23 cellular contexts compared by ENCODE assay signal in the genomic region with DNA sequence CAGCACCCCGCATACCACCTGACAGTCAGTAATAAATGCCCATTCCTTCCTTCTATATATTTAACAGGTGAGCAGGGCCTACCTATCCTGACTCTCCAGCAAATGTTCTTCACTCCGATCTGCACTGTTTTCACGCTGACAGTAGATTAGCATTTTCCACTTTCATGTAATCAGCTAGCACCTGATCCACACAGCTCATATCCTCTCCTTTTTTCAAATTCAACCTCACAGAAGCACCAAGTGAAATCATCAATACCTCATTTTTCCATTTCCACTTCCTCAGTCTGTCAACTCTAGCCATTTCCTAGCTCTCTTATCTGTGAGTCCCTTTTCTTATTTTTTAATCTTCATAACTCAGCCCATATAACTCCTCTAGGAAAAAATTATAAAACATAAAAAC.
"Had no signal": no experiment of that assay in that cellular context is flagged by ENCODE, and none has a peak within 500 bp of the region (broad histone marks: within the 10 kb centered on the region; RNA-seq: fewer than 3 reads in every experiment).

No MANE protein-coding gene starts in this region.

- H3K27me3 Mint-ChIP-seq: activated B cell treated with CpG ODN at 0.5 μM for 24 hours; activated naive CD8-positive, alpha-beta T cell treated with anti-CD3 and anti-CD28 coated beads, Interleukin-2, amount 10 ng/mL, durations not matched to agents 7 days and 5 days; naive thymus-derived CD8-positive, alpha-beta T cell; T-cell had no signal

- ATAC-seq: gastrocnemius medialis; left lung; naive thymus-derived CD8-positive, alpha-beta T cell; T-cell had no signal

- DNase-seq: activated B cell treated with CpG ODN at 0.5 μM for 24 hours; activated CD4-positive, alpha-beta T cell treated with anti-CD3 and anti-CD28 coated beads, Interleukin-2, amount 50 U/mL, for 1 hour; activated CD8-positive, alpha-beta memory T cell treated with anti-CD3 and anti-CD28 coated beads for 24 hours; activated CD8-positive, alpha-beta memory T cell treated with anti-CD3 and anti-CD28 coated beads, Interleukin-2, amount 50 U/mL, for 4 hours; activated naive CD8-positive, alpha-beta T cell treated with anti-CD3 and anti-CD28 coated beads, Interleukin-2, amount 10 ng/mL, durations not matched to agents 7 days and 5 days; amygdala; colonic mucosa; esophagus squamous epithelium; gastrocnemius medialis; hippocampal formation; kidney glomerular epithelial cell; left lung; naive thymus-derived CD8-positive, alpha-beta T cell; ovary; stimulated activated CD4-positive, alpha-beta T cell treated with anti-CD3 and anti-CD28 coated beads, Interleukin-2, amount 100 ng/mL, for 48 hours; stimulated activated CD8-positive, alpha-beta memory T cell treated with anti-CD3 and anti-CD28 coated beads, Interleukin-4, amount 100 ng/mL, for 48 hours; stimulated activated naive CD4-positive, alpha-beta T cell; T-cell had no signal

- H3K27ac Mint-ChIP-seq: activated B cell treated with CpG ODN at 0.5 μM for 24 hours; activated naive CD8-positive, alpha-beta T cell treated with anti-CD3 and anti-CD28 coated beads, Interleukin-2, amount 10 ng/mL, durations not matched to agents 7 days and 5 days; mesothelial cell of epicardium; naive thymus-derived CD8-positive, alpha-beta T cell; T-cell; T-helper 2 cell treated with Interferon-gamma antibody and Interleukin-4, amounts not matched to agents 5 μg/mL and 100 μg/mL, for 36 hours had no signal

- H3K4me1 Mint-ChIP-seq: activated B cell treated with CpG ODN at 0.5 μM for 24 hours; naive thymus-derived CD8-positive, alpha-beta T cell; T-cell had no signal

- H3K9me3 Mint-ChIP-seq: T-helper 2 cell treated with Interferon-gamma antibody and Interleukin-4, amounts not matched to agents 5 μg/mL and 100 μg/mL, for 36 hours had no signal

- H3K4me3 Mint-ChIP-seq: activated B cell treated with CpG ODN at 0.5 μM for 24 hours; activated naive CD8-positive, alpha-beta T cell treated with anti-CD3 and anti-CD28 coated beads, Interleukin-2, amount 10 ng/mL, durations not matched to agents 7 days and 5 days; mesothelial cell of epicardium; naive thymus-derived CD8-positive, alpha-beta T cell; T-cell; T-helper 2 cell treated with Interferon-gamma antibody and Interleukin-4, amounts not matched to agents 5 μg/mL and 100 μg/mL, for 36 hours had no signal

- H3K27ac ChIP-seq: colonic mucosa, esophagus squamous epithelium, gastrocnemius medialis, left lung, ovary, prostate gland, suprapubic skin, tibial nerve had no signal
